1 cellular context compared by ENCODE assay signal in genomic region chr9:121075251-121076036, GRCh38.
TF ChIP-seq lines count a peak whose summit lies in the region.

No MANE protein-coding gene starts in this region.

TF ChIP-seq in K562, 482 proteins besides CTCF, POLR2A, EP300 and RAD21 (continued from another document and continues in another):
- no peak for TF ChIP-seq CREB3 (tag; conservative IDR thresholded peaks at IDR 0.05; ENCODE audit: low read depth)
- no peak for TF ChIP-seq NFXL1 (CRISPR knock-in tag; IDR thresholded peaks at IDR 0.05)
- no peak for TF ChIP-seq PTTG1 (tag; IDR thresholded peaks at IDR 0.05; ENCODE audit: low read depth)
- TF ChIP-seq TFE3 (CRISPR knock-in tag; IDR thresholded peaks at IDR 0.05): no peak
- no peak for TF ChIP-seq ZNF695 (CRISPR knock-in tag; IDR thresholded peaks at IDR 0.05)
- no peak for TF ChIP-seq ARID2 (IDR thresholded peaks at IDR 0.05)
- no peak for TF ChIP-seq CREBBP (IDR thresholded peaks at IDR 0.05; ENCODE audit: low read depth, low read length)
- TF ChIP-seq RBM25 (IDR thresholded peaks at IDR 0.05; ENCODE audit: low read depth, low read length, severe bottlenecking): peak; percentile 100
- TF ChIP-seq NFIC (IDR thresholded peaks at IDR 0.05): peak; percentile 12; the same call in 1 of the 2 replicates
- TF ChIP-seq MLLT1 (IDR thresholded peaks at IDR 0.05): 0 out of 4 replicates have a peak, but pooled peaks of 1 of the 2 experiments have one; percentile 35
- no peak for TF ChIP-seq ID3 (CRISPR knock-in tag; IDR thresholded peaks at IDR 0.05)
- no peak for TF ChIP-seq ID3 (tag; IDR thresholded peaks at IDR 0.05)
- no peak for TF ChIP-seq TCFL5 (CRISPR knock-in tag; conservative IDR thresholded peaks at IDR 0.05)
- TF ChIP-seq MCM7 (IDR thresholded peaks at IDR 0.05): no peak
- no peak for TF ChIP-seq MYNN (IDR thresholded peaks at IDR 0.05)
- TF ChIP-seq MYNN (CRISPR knock-in tag; IDR thresholded peaks at IDR 0.05): no peak
- no peak for TF ChIP-seq POLR2B (IDR thresholded peaks at IDR 0.05; ENCODE audit: low read depth, partially characterized antibody)
- TF ChIP-seq TEAD2 (tag; IDR thresholded peaks at IDR 0.05): no peak
- no peak for TF ChIP-seq RNF2 (IDR thresholded peaks at IDR 0.05)
- no peak for TF ChIP-seq ZMIZ1 (IDR thresholded peaks at IDR 0.05; ENCODE audit: low read depth in 2 of 2, low read length in 2 of 2)
- no peak; the same call in 1 of the 2 replicates for TF ChIP-seq SMARCC2 (IDR thresholded peaks at IDR 0.05; ENCODE audit: low read depth)
- TF ChIP-seq SRSF1 (IDR thresholded peaks at IDR 0.05; ENCODE audit: low read depth, low read length): no peak
- TF ChIP-seq PKNOX1 (IDR thresholded peaks at IDR 0.05): peak; percentile 42
- TF ChIP-seq UBTF (IDR thresholded peaks at IDR 0.05; ENCODE audit: borderline replicate concordance in 1 of 2, low read depth in 2 of 2, low read length in 2 of 2): no peak
- 0 out of 2 replicates have a peak, but pooled peaks have one; percentile 2 for TF ChIP-seq CBFA2T3 (IDR thresholded peaks at IDR 0.05)
- TF ChIP-seq TCF15 (CRISPR knock-in tag; IDR thresholded peaks at IDR 0.05): no peak
- peak; percentile 23 for TF ChIP-seq HDAC3 (IDR thresholded peaks at IDR 0.05; ENCODE audit: borderline replicate concordance, partially characterized antibody)
- no peak for TF ChIP-seq HDAC8 (tag; IDR thresholded peaks at IDR 0.05)
- TF ChIP-seq EGR1 (conservative IDR thresholded peaks at IDR 0.05): no peak; the same call in none of the 2 replicates
- no peak for TF ChIP-seq ZNF143 (CRISPR knock-in tag; IDR thresholded peaks at IDR 0.05)
- 0 out of 2 replicates have a peak, but pooled peaks have one; percentile 23 for TF ChIP-seq BRD4 (IDR thresholded peaks at IDR 0.05)
- TF ChIP-seq E2F5 (CRISPR knock-in tag; IDR thresholded peaks at IDR 0.05): no peak
- TF ChIP-seq PCBP2 (IDR thresholded peaks at IDR 0.05; ENCODE audit: low read depth, low read length, poor library complexity, severe bottlenecking): no peak
- no peak for TF ChIP-seq RHOXF2B (CRISPR knock-in tag; conservative IDR thresholded peaks at IDR 0.05)
- no peak for TF ChIP-seq FOXM1 (IDR thresholded peaks at IDR 0.05; ENCODE audit: low read depth)
- no peak for TF ChIP-seq FOXM1 (CRISPR knock-in tag; IDR thresholded peaks at IDR 0.05; ENCODE audit: low read depth)
- no peak for TF ChIP-seq CREB1 (IDR thresholded peaks at IDR 0.05)
- no peak for TF ChIP-seq CREB1 (CRISPR knock-in tag; IDR thresholded peaks at IDR 0.05)
- TF ChIP-seq ZNF263 (CRISPR knock-in tag; IDR thresholded peaks at IDR 0.05; ENCODE audit: borderline replicate concordance): no peak
- TF ChIP-seq RBBP5 (IDR thresholded peaks at IDR 0.05; ENCODE audit: borderline replicate concordance, insufficient read depth, low read length, poor library complexity, severe bottlenecking): no peak
- peak; percentile 47; the same call in 1 of the 2 replicates for TF ChIP-seq ELF4 (CRISPR knock-in tag; IDR thresholded peaks at IDR 0.05)
- no peak for TF ChIP-seq ELF1 (tag; IDR thresholded peaks at IDR 0.05)
- 0 out of 2 replicates have a peak, but pooled peaks have one; percentile 7 for TF ChIP-seq AFF4 (CRISPR knock-in tag; IDR thresholded peaks at IDR 0.05)
- TF ChIP-seq RBM22 (IDR thresholded peaks at IDR 0.05; ENCODE audit: low read depth, low read length, poor library complexity, severe bottlenecking): no peak
- TF ChIP-seq STAT5B (CRISPR knock-in tag; IDR thresholded peaks at IDR 0.05): no peak
- TF ChIP-seq MNT (conservative IDR thresholded peaks at IDR 0.05): peak in 1 of 2 experiments; percentile 46; a peak in 1 of 4 replicates
- no peak for TF ChIP-seq ZFPM2 (CRISPR knock-in tag; IDR thresholded peaks at IDR 0.05)
- TF ChIP-seq KHSRP (IDR thresholded peaks at IDR 0.05): no peak
